ENCODE assay signal across 1 cellular context in genomic region chr6:149357726-149358538, GRCh38.
TF ChIP-seq lines count a peak whose summit lies in the region.

No MANE protein-coding gene starts in this region.

TF ChIP-seq in HepG2, 621 proteins besides CTCF, POLR2A, EP300 and RAD21:
- TF ChIP-seq FOXP4 (CRISPR knock-in tag; IDR thresholded peaks at IDR 0.05) (no peak), NFE2L2 (IDR thresholded peaks at IDR 0.05; ENCODE audit: low read length) (peak; percentile 93), MAFF (IDR thresholded peaks at IDR 0.05; ENCODE audit: low read depth, low read length) (peak; percentile 57; the same call in 1 of the 2 replicates), MAFK (conservative IDR thresholded peaks at IDR 0.05 in 1 of 2, IDR thresholded peaks at IDR 0.05 in 1 of 2; ENCODE audit: low read length in 2 of 2) (peak; percentile 69 to 75)
TF ChIP-seq in HepG2: peak in this region for 3.
